Comparison of ENCODE assay signal across 16 cellular contexts in the genomic region with DNA sequence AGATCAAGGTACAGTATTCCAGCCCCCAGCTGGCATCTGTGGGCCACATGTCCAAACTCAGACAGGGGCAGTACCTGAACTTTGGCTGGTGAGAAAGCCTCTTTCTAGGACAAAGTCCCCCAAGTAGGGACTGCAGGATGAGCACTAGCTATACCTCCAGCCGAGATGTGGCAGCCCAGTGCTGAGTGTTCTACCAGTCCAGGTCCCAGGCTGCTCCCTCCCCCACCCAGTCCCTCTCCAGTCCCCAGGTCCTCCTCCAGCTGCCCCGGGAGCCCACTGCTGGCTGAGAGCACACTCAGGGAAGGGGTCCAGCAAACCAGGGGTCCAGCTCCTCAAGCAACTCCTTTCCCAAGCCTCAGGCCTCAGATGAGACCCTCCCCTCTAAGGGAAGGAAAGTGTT. TPM values are rescaled to one million over a fixed set of nuclear protein-coding genes. Genes with fewer than 3 reads are reported as not detected.
A peak's percentile ranks its signal among the peaks of the same experiment; 100 is the strongest.
DNase-seq lines count a peak whose midpoint lies in the region; ATAC-seq and TF ChIP-seq lines count a peak whose summit lies in the region.
"Had no signal": no experiment of that assay in that cellular context is flagged by ENCODE, and none has a peak within 500 bp of the region (broad histone marks: within the 10 kb centered on the region; RNA-seq: fewer than 3 reads in every experiment).

No MANE protein-coding gene starts in this region.

- H4K91ac ChIP-seq in IMR-90 (ENCODE audit: insufficient read depth, low read depth, low read length): no peak overlapping the region; the same call in 1 of the 2 replicates

- no peak for TF ChIP-seq RAD21 in IMR-90 (IDR thresholded peaks at IDR 0.05; ENCODE audit: low read length)

- H3K4me2 ChIP-seq in IMR-90 (ENCODE audit: low read depth, low read length) (peak overlapping the region; percentile 97), mammary epithelial cell (ENCODE audit: insufficient read depth, low read depth, low read length) (peak overlapping the region; percentile 90)

- no peak overlapping the region for H3K4me3 ChIP-seq in CD4-positive, CD25-positive, alpha-beta regulatory T cell (ENCODE audit: low read depth, low read length)
- H3K4me3 ChIP-seq in IMR-90 (ENCODE audit: insufficient read depth, low read depth, low read length): peak overlapping the region; percentile 83; the same call in 1 of the 2 replicates
- H3K4me3 ChIP-seq in mammary epithelial cell (replicated peaks in 1 of 3; ENCODE audit: insufficient read depth in 1 of 3, low read depth in 2 of 3, low read length in 3 of 3): peak overlapping the region in 1 of 3 experiments; percentile 8

- H3K56ac ChIP-seq in IMR-90 (ENCODE audit: extremely low read depth, insufficient read depth, low read length): no peak overlapping the region

- H3K4me1 ChIP-seq in CD4-positive, CD25-positive, alpha-beta regulatory T cell (ENCODE audit: control insufficient read depth, insufficient read depth, low read length, poor library complexity, severe bottlenecking): peaks cover 26% of the 10 kb centered on the region
- H3K4me1 ChIP-seq in IMR-90 (ENCODE audit: control insufficient read depth, insufficient read depth, low read length): peaks cover 18% of the 10 kb centered on the region
- peaks cover 14% of the 10 kb centered on the region for H3K4me1 ChIP-seq in mammary epithelial cell (ENCODE audit: insufficient read depth, low read length)

- no peak overlapping the region for H4K5ac ChIP-seq in IMR-90 (ENCODE audit: low read depth, low read length)

- CTCF ChIA-PET in IMR-90 (lab: Yijun Ruan, JAX): interaction anchor here (1.0 to 1.2 kb wide), 2 partner anchors 10 to 73 kb away, joined by 3 read pairs; no protein-coding TSS in a partner anchor
- CTCF ChIA-PET in mammary epithelial cell (lab: Charles Lee; ENCODE audit: low non-redundant PET): no interaction called here

- no peak overlapping the region for H2BK20ac ChIP-seq in IMR-90 (ENCODE audit: low read depth, low read length)

- no peaks in the 10 kb centered on the region for H3K9me3 Mint-ChIP-seq in CD4-positive, CD25-positive, alpha-beta regulatory T cell
- no peaks in the 10 kb centered on the region for H3K9me3 Mint-ChIP-seq in natural killer cell treated with Interleukin-12 subunit alpha and Interleukin-12 subunit beta and Interleukin-15 and Interleukin-18, amount 100 ng/mL, for 72 hours

- H3K79me1 ChIP-seq in IMR-90 (ENCODE audit: low read depth in 1 of 2, low read length in 2 of 2): peaks cover 42 to 74% of the 10 kb centered on the region in 2 experiments

- H3K27ac ChIP-seq in CD4-positive, CD25-positive, alpha-beta regulatory T cell (ENCODE audit: insufficient read depth, low read length, poor library complexity, severe bottlenecking): no peak overlapping the region
- H3K27ac ChIP-seq in IMR-90 (ENCODE audit: insufficient read depth, low read length): peak overlapping the region; percentile 42
- no peak overlapping the region for H3K27ac ChIP-seq in mammary epithelial cell (ENCODE audit: insufficient read depth, low read depth, low read length)
- H3K27ac ChIP-seq: lower lobe of right lung had no signal

- peak overlapping the region; percentile 35 for H2AK9ac ChIP-seq in IMR-90 (replicated peaks; ENCODE audit: low read depth, low read length, poor library complexity)

- no TSS peak for BruUV-seq in IMR-90 (replicated peaks; lab: Mats Ljungman, UMichigan)
- no TSS peak for BruUV-seq in mammary epithelial cell (replicated peaks; lab: Mats Ljungman, UMichigan)

- no peak overlapping the region for H2BK120ac ChIP-seq in IMR-90 (ENCODE audit: low read depth, low read length)

- H3K27me3 ChIP-seq in CD4-positive, CD25-positive, alpha-beta regulatory T cell (ENCODE audit: control insufficient read depth, insufficient read depth, low read length): no peaks in the 10 kb centered on the region
- no peaks in the 10 kb centered on the region for H3K27me3 ChIP-seq in IMR-90 (ENCODE audit: control insufficient read depth, insufficient read depth, low read length)
- H3K27me3 ChIP-seq in mammary epithelial cell (ENCODE audit: insufficient read depth, low read length): no peaks in the 10 kb centered on the region

- no peak for ATAC-seq in CD4-positive, CD25-positive, alpha-beta regulatory T cell (ENCODE audit: low read depth in 2 of 2)
- no peak for ATAC-seq in IMR-90 (ENCODE audit: low read depth)
- ATAC-seq in natural killer cell treated with Interleukin-12 subunit alpha and Interleukin-12 subunit beta and Interleukin-15 and Interleukin-18, amount 100 ng/mL, for 72 hours: no peak
- ATAC-seq: lower lobe of right lung had no signal

- peaks cover 41% of the 10 kb centered on the region for H3K79me2 ChIP-seq in mammary epithelial cell (ENCODE audit: insufficient read depth, low read length)

- H3K27ac Mint-ChIP-seq in CD4-positive, CD25-positive, alpha-beta regulatory T cell: peak overlapping the region in 2 of 3 donors; percentile 65 to 66
- no peak overlapping the region for H3K27ac Mint-ChIP-seq in natural killer cell treated with Interleukin-12 subunit alpha and Interleukin-12 subunit beta and Interleukin-15 and Interleukin-18, amount 100 ng/mL, for 72 hours

- no peak for TF ChIP-seq CTCF in IMR-90 (conservative IDR thresholded peaks at IDR 0.05; ENCODE audit: low read depth, low read length)
- TF ChIP-seq CTCF in mammary epithelial cell (conservative IDR thresholded peaks at IDR 0.05 in 1 of 2, IDR thresholded peaks at IDR 0.05 in 1 of 2; ENCODE audit: extremely low read depth in 1 of 2, insufficient read depth in 1 of 2, low read depth in 1 of 2, low read length in 2 of 2): no peak

- H2AFZ ChIP-seq in IMR-90 (replicated peaks; ENCODE audit: low read length, poor library complexity) (no peak overlapping the region), mammary epithelial cell (ENCODE audit: low read depth, low read length) (no peak overlapping the region)

- H2BK5ac ChIP-seq in IMR-90 (ENCODE audit: low read depth, low read length, poor library complexity, severe bottlenecking): no peak overlapping the region

- H3K9ac ChIP-seq in IMR-90 (ENCODE audit: low read depth, low read length) (peak overlapping the region; percentile 84), mammary epithelial cell (ENCODE audit: insufficient read depth, low read length) (no peak overlapping the region)

- peaks cover 16% of the 10 kb centered on the region for H3K36me3 Mint-ChIP-seq in CD4-positive, CD25-positive, alpha-beta regulatory T cell
- no peaks in the 10 kb centered on the region for H3K36me3 Mint-ChIP-seq in natural killer cell treated with Interleukin-12 subunit alpha and Interleukin-12 subunit beta and Interleukin-15 and Interleukin-18, amount 100 ng/mL, for 72 hours

- no CpG with 5 or more reads among the region's 2 CpGs for WGBS in IMR-90 (ENCODE audit: extremely low coverage in 2 of 2, insufficient read length in 1 of 2), 2 experiments
- 100% methylated on average over 2 of the region's 2 CpGs for WGBS in mammary epithelial cell (ENCODE audit: low coverage, missing lambda C conversion rate)

- in situ Hi-C loops in IMR-90 (cut with MboI; ENCODE audit: low sequenced_read_pairs) (no loop called here), mammary epithelial cell (cut with MboI; ENCODE audit: low sequenced_read_pairs in 2 of 2) (no loop called here)

- H3K18ac ChIP-seq in IMR-90 (ENCODE audit: low read depth, low read length): no peak overlapping the region

- peaks cover 5% of the 10 kb centered on the region for H3K36me3 ChIP-seq in CD4-positive, CD25-positive, alpha-beta regulatory T cell (ENCODE audit: control insufficient read depth, insufficient read depth, low read length)
- H3K36me3 ChIP-seq in IMR-90 (ENCODE audit: control insufficient read depth, insufficient read depth, low read length) (peaks cover 50% of the 10 kb centered on the region), mammary epithelial cell (ENCODE audit: insufficient read depth, low read length) (peaks cover 13% of the 10 kb centered on the region)

- POLR2A ChIA-PET in IMR-90 (lab: Charles Lee; ENCODE audit: unreplicated experiment): no interaction called here

- no peak overlapping the region for H2AK5ac ChIP-seq in IMR-90 (ENCODE audit: low read depth, low read length)

- peak overlapping the region; percentile 11 to 91 (median 20) for H3K4me3 Mint-ChIP-seq in CD4-positive, CD25-positive, alpha-beta regulatory T cell
- peak overlapping the region; percentile 81 for H3K4me3 Mint-ChIP-seq in natural killer cell treated with Interleukin-12 subunit alpha and Interleukin-12 subunit beta and Interleukin-15 and Interleukin-18, amount 100 ng/mL, for 72 hours

- intact Hi-C loops in IMR-90 (cut with micrococcal nuclease) (loop anchor here (2.0 to 10.0 kb wide), 4 partner anchors 51 to 189 kb away; partner anchors contain the start of genes ATRIP, CCDC51, NCKIPSD and PFKFB4), mammary epithelial cell (cut with micrococcal nuclease) (loop anchor here (1.0 to 10.0 kb wide), 2 partner anchors 14 to 169 kb away; a partner anchor contains a TSS), cardiac septum (cut with DNase I) (loop anchor here (2.0 kb wide), 2 partner anchors 25 to 51 kb away; partner anchors contain the start of genes NCKIPSD and UQCRC1)

- H3K4me1 Mint-ChIP-seq in CD4-positive, CD25-positive, alpha-beta regulatory T cell: peaks cover 0 to 33% (median 18%) of the 10 kb centered on the region in 4 donors
- H3K4me1 Mint-ChIP-seq in natural killer cell treated with Interleukin-12 subunit alpha and Interleukin-12 subunit beta and Interleukin-15 and Interleukin-18, amount 100 ng/mL, for 72 hours (ENCODE audit: low read depth in 2 of 2): peaks cover 7 to 13% of the 10 kb centered on the region in 2 donors

- H3K9me1 ChIP-seq in IMR-90 (ENCODE audit: insufficient read depth, low read length): peaks cover 12% of the 10 kb centered on the region

- TF ChIP-seq POLR2A in IMR-90 (IDR thresholded peaks at IDR 0.05; ENCODE audit: low read depth, low read length): no peak

- no peak overlapping the region for H3K4ac ChIP-seq in IMR-90 (ENCODE audit: low read depth, low read length)

- H3K14ac ChIP-seq in IMR-90 (replicated peaks; ENCODE audit: low read depth, low read length): no peak overlapping the region

- dilution Hi-C loops in IMR-90 (cut with HindIII; ENCODE audit: low sequenced_read_pairs, unreplicated experiment): no loop called here
- dilution Hi-C loops in mammary epithelial cell (cut with HindIII; ENCODE audit: low sequenced_read_pairs): loop anchor here (5.0 kb wide), 2 partner anchors 56 to 161 kb away; no protein-coding TSS in a partner anchor

- DNase-seq in CD4-positive, CD25-positive, alpha-beta regulatory T cell: no peak
- DNase-seq in IMR-90 (no peak), mammary epithelial cell (no peak), NCI-H1092 (lab: John Stamatoyannopoulos, UW) (no peak), cardiac septum (ENCODE audit: low spot score) (no peak), GOT3 (lab: John Stamatoyannopoulos, UW) (no peak), NCI-H1417 treated with DMSO at 0.1 percent for 48 hours (lab: John Stamatoyannopoulos, UW) (no peak)
- DNase-seq in natural killer cell treated with Interleukin-12 subunit alpha and Interleukin-12 subunit beta and Interleukin-15 and Interleukin-18, amount 100 ng/mL, for 72 hours (ENCODE audit: low spot score): no peak
- DNase-seq: activated CD8-positive, alpha-beta memory T cell treated with anti-CD3 and anti-CD28 coated beads, Interleukin-2, amount 50 U/mL, for 48 hours; central memory CD4-positive, alpha-beta T cell; EL; H7; lower lobe of right lung; NCI-H1048; NCI-H69; stimulated activated CD4-positive, alpha-beta T cell treated with anti-CD3 and anti-CD28 coated beads, Interleukin-12 subunit alpha, Interleukin-12 subunit beta, amount 100 ng/mL, for 4 hours had no signal

- H3K9me3 ChIP-seq in CD4-positive, CD25-positive, alpha-beta regulatory T cell (ENCODE audit: control insufficient read depth in 2 of 2, low read length in 2 of 2): no peaks in the 10 kb centered on the region
- H3K9me3 ChIP-seq in IMR-90 (ENCODE audit: control insufficient read depth, insufficient read depth, low read length) (no peaks in the 10 kb centered on the region), mammary epithelial cell (replicated peaks; ENCODE audit: insufficient read depth, low read length) (no peaks in the 10 kb centered on the region)
- H3K9me3 ChIP-seq: lower lobe of right lung had no signal

- H3K23ac ChIP-seq in IMR-90 (ENCODE audit: low read depth, low read length): no peak overlapping the region

- no peak overlapping the region for H4K8ac ChIP-seq in IMR-90 (ENCODE audit: low read depth in 2 of 2, low read length in 2 of 2)

- H3K27me3 Mint-ChIP-seq in CD4-positive, CD25-positive, alpha-beta regulatory T cell: no peaks in the 10 kb centered on the region
- H3K27me3 Mint-ChIP-seq in natural killer cell treated with Interleukin-12 subunit alpha and Interleukin-12 subunit beta and Interleukin-15 and Interleukin-18, amount 100 ng/mL, for 72 hours: no peaks in the 10 kb centered on the region

- no peak overlapping the region for H2BK15ac ChIP-seq in IMR-90 (ENCODE audit: low read depth, low read length)

- peaks cover 48% of the 10 kb centered on the region for H4K20me1 ChIP-seq in IMR-90 (ENCODE audit: insufficient read depth, low read length)
- no peaks in the 10 kb centered on the region for H4K20me1 ChIP-seq in mammary epithelial cell (ENCODE audit: insufficient read depth, low read length)

RNA-seq across cellular contexts. Expression of gene SLC26A6, which starts 1.5 kb away (rescaled TPM):
- 25.1 TPM for total RNA-seq in CD4-positive, CD25-positive, alpha-beta regulatory T cell
- 1 to 10 TPM; 3.2 to 6.7 (median 5.9) TPM for polyA plus RNA-seq in CD4-positive, CD25-positive, alpha-beta regulatory T cell
- total RNA-seq in IMR-90 (2012; rRNA removed): 11.7 and 11.8 TPM in 2 replicates
- polyA plus RNA-seq in IMR-90 (2012; rRNA removed): 31.4 and 34.3 TPM in 2 replicates
- polyA plus RNA-seq in IMR-90 (2012; cell fraction: cytosol; rRNA removed): 12.8 and 16.9 TPM in 2 replicates
- 352 and 485 TPM in 2 replicates for polyA plus RNA-seq in IMR-90 (2012; cell fraction: nucleus; rRNA removed; ENCODE audit: low replicate concordance)
- 10 to 100 TPM; 29.5 to 47.7 TPM for total RNA-seq in mammary epithelial cell
- 38.9 TPM for polyA plus RNA-seq in mammary epithelial cell
- 44.6 TPM for polyA minus RNA-seq in mammary epithelial cell
- 10 to 100 TPM; 31.3 to 62.4 TPM for total RNA-seq in natural killer cell treated with Interleukin-12 subunit alpha and Interleukin-12 subunit beta and Interleukin-15 and Interleukin-18, amount 100 ng/mL, for 72 hours
- 8.9 TPM for total RNA-seq in cardiac septum

RNA-seq across cellular contexts. Expression of gene TMEM89, which starts 12.2 kb away (rescaled TPM):
- total RNA-seq in CD4-positive, CD25-positive, alpha-beta regulatory T cell: not detected
- not detected for polyA plus RNA-seq in CD4-positive, CD25-positive, alpha-beta regulatory T cell
- total RNA-seq in IMR-90 (2012; rRNA removed) (not detected in 2 replicates), mammary epithelial cell (under 1 TPM in 1 of 2 donors, not detected in 1; 0.82 TPM), cardiac septum (not detected)
- polyA plus RNA-seq in IMR-90 (2012; rRNA removed) (0.15 TPM in 1 of 2 replicates, not detected in the other), mammary epithelial cell (not detected)
- polyA plus RNA-seq in IMR-90 (2012; cell fraction: cytosol; rRNA removed): not detected in 2 replicates
- 0.63 and 1.1 TPM in 2 replicates for polyA plus RNA-seq in IMR-90 (2012; cell fraction: nucleus; rRNA removed; ENCODE audit: low replicate concordance)
- polyA minus RNA-seq in mammary epithelial cell: not detected
- total RNA-seq in natural killer cell treated with Interleukin-12 subunit alpha and Interleukin-12 subunit beta and Interleukin-15 and Interleukin-18, amount 100 ng/mL, for 72 hours: not detected
- total RNA-seq: H7, lower lobe of right lung had no signal

RNA-seq across cellular contexts. Expression of gene UQCRC1, which starts 24.3 kb away (rescaled TPM):
- 111 TPM for total RNA-seq in CD4-positive, CD25-positive, alpha-beta regulatory T cell
- 100 to 1,000 TPM; 181 to 234 (median 206) TPM for polyA plus RNA-seq in CD4-positive, CD25-positive, alpha-beta regulatory T cell
- total RNA-seq in IMR-90 (2012; rRNA removed) (952 and 1,365 TPM in 2 replicates), mammary epithelial cell (100 to 1,000 TPM; 321 to 490 TPM), cardiac septum (753 TPM)
- polyA plus RNA-seq in IMR-90 (2012; rRNA removed) (410 and 474 TPM in 2 replicates), mammary epithelial cell (654 TPM)
- polyA plus RNA-seq in IMR-90 (2012; cell fraction: cytosol; rRNA removed): 589 and 721 TPM in 2 replicates
- polyA plus RNA-seq in IMR-90 (2012; cell fraction: nucleus; rRNA removed; ENCODE audit: low replicate concordance): 253 and 529 TPM in 2 replicates
- polyA minus RNA-seq in mammary epithelial cell: 928 TPM
- 100 to 1,000 TPM; 171 to 211 TPM for total RNA-seq in natural killer cell treated with Interleukin-12 subunit alpha and Interleukin-12 subunit beta and Interleukin-15 and Interleukin-18, amount 100 ng/mL, for 72 hours

RNA-seq across cellular contexts. Expression of gene CELSR3, which starts 28.9 kb away (rescaled TPM):
- total RNA-seq in CD4-positive, CD25-positive, alpha-beta regulatory T cell: 8.8 TPM
- under 1 TPM; 0.31 to 0.53 (median 0.37) TPM for polyA plus RNA-seq in CD4-positive, CD25-positive, alpha-beta regulatory T cell
- total RNA-seq in IMR-90 (2012; rRNA removed) (0.18 and 0.28 TPM in 2 replicates), mammary epithelial cell (1 to 10 TPM; 1.7 to 2.2 TPM), cardiac septum (0.22 TPM)
- polyA plus RNA-seq in IMR-90 (2012; rRNA removed) (0.59 and 0.63 TPM in 2 replicates), mammary epithelial cell (0.51 TPM)
- polyA plus RNA-seq in IMR-90 (2012; cell fraction: cytosol; rRNA removed): 0.21 and 0.46 TPM in 2 replicates
- 2.5 and 3.7 TPM in 2 replicates for polyA plus RNA-seq in IMR-90 (2012; cell fraction: nucleus; rRNA removed; ENCODE audit: low replicate concordance)
- polyA minus RNA-seq in mammary epithelial cell: 1.8 TPM
- total RNA-seq in natural killer cell treated with Interleukin-12 subunit alpha and Interleukin-12 subunit beta and Interleukin-15 and Interleukin-18, amount 100 ng/mL, for 72 hours: 10 to 100 TPM in 1 of 2 donors, 1 to 10 TPM in 1; 4.4 to 20.1 TPM

RNA-seq across cellular contexts. Expression of gene COL7A1, which starts 38.6 kb away (rescaled TPM):
- 1.1 TPM for total RNA-seq in CD4-positive, CD25-positive, alpha-beta regulatory T cell
- not detected for polyA plus RNA-seq in CD4-positive, CD25-positive, alpha-beta regulatory T cell
- 3.1 and 4.1 TPM in 2 replicates for total RNA-seq in IMR-90 (2012; rRNA removed)
- 20.3 and 23.2 TPM in 2 replicates for polyA plus RNA-seq in IMR-90 (2012; rRNA removed)
- polyA plus RNA-seq in IMR-90 (2012; cell fraction: cytosol; rRNA removed): 13.6 and 14.6 TPM in 2 replicates
- 308 and 435 TPM in 2 replicates for polyA plus RNA-seq in IMR-90 (2012; cell fraction: nucleus; rRNA removed; ENCODE audit: low replicate concordance)
- 100 to 1,000 TPM; 130 to 425 TPM for total RNA-seq in mammary epithelial cell
- 106 TPM for polyA plus RNA-seq in mammary epithelial cell
- polyA minus RNA-seq in mammary epithelial cell: 239 TPM
- 1 to 10 TPM; 1.5 to 1.8 TPM for total RNA-seq in natural killer cell treated with Interleukin-12 subunit alpha and Interleukin-12 subunit beta and Interleukin-15 and Interleukin-18, amount 100 ng/mL, for 72 hours
- total RNA-seq in cardiac septum: 26.5 TPM

Comparison
In these comparisons a context has a peak if more than half of its experiments do, and no peak if none do; other contexts are left out.
1. H3K27ac Mint-ChIP-seq: peak in CD4-positive, CD25-positive, alpha-beta regulatory T cell (2 of 3); none in natural killer cell treated with Interleukin-12 subunit alpha and Interleukin-12 subunit beta and Interleukin-15 and Interleukin-18, amount 100 ng/mL, for 72 hours (0 of 2).